Comparison of ENCODE assay signal across 9 cellular contexts in genomic region chr17:37848690-37849616, GRCh38.
DNase-seq lines count a peak whose midpoint lies in the region; ATAC-seq, FAIRE-seq and TF ChIP-seq lines count a peak whose summit lies in the region.
"Had no signal": no experiment of that assay in that cellular context is flagged by ENCODE, and none has a peak within 500 bp of the region (broad histone marks: within the 10 kb centered on the region; RNA-seq: fewer than 3 reads in every experiment).

No MANE protein-coding gene starts in this region.

- H3K4me3 ChIP-seq in A549, result no peak overlapping the region
- no peak overlapping the region for H3K4me3 ChIP-seq in IMR-90 (ENCODE audit: insufficient read depth, low read depth, low read length)
- H3K4me3 ChIP-seq: cardiac muscle cell had no signal

- no peaks in the 10 kb centered on the region for H3K36me3 ChIP-seq in IMR-90 (ENCODE audit: control insufficient read depth, insufficient read depth, low read length)
- H3K36me3 ChIP-seq: cardiac muscle cell had no signal

- ATAC-seq in A549 (peak; percentile 63 to 74), IMR-90 (ENCODE audit: low read depth) (peak; percentile 57), natural killer cell (peak; percentile 51 to 69 (median 59)), HG03139 (IDR thresholded peaks at IDR 0.05; ENCODE audit: unreplicated experiment) (no peak)
- peak; percentile 89 to 93 for ATAC-seq in activated naive CD4-positive, alpha-beta T cell treated with anti-CD3 and anti-CD28 coated beads, Interleukin-2, amount 50 U/mL, for 72 hours

- H3K36me3 Mint-ChIP-seq in activated naive CD4-positive, alpha-beta T cell treated with anti-CD3 and anti-CD28 coated beads, Interleukin-2, amount 50 U/mL, for 72 hours, result no peaks in the 10 kb centered on the region
- H3K36me3 Mint-ChIP-seq in natural killer cell, result no peaks in the 10 kb centered on the region
- H3K36me3 Mint-ChIP-seq in endothelial cell (ENCODE audit: low read depth, unreplicated experiment), result peaks cover 3% of the 10 kb centered on the region

- POLR2A ChIA-PET in A549 (lab: Yijun Ruan, JAX), result no interaction called here
- POLR2A ChIA-PET in IMR-90 (lab: Charles Lee; ENCODE audit: unreplicated experiment), result no interaction called here

- H3K4me2 ChIP-seq in A549 (peak overlapping the region; percentile 5; the same call in 2 of the 3 replicates), IMR-90 (ENCODE audit: low read depth, low read length) (no peak overlapping the region)

- no peaks in the 10 kb centered on the region for H3K79me1 ChIP-seq in IMR-90 (ENCODE audit: low read depth in 1 of 2, low read length in 2 of 2)

- TF ChIP-seq CTCF in A549 (IDR thresholded peaks at IDR 0.05), result no peak
- TF ChIP-seq CTCF in IMR-90 (conservative IDR thresholded peaks at IDR 0.05; ENCODE audit: low read depth, low read length), result no peak
- no peak for TF ChIP-seq CTCF in natural killer cell (IDR thresholded peaks at IDR 0.05)
- TF ChIP-seq CTCF in endothelial cell (IDR thresholded peaks at IDR 0.05; ENCODE audit: unreplicated experiment), result no peak

- peaks cover 22 to 38% of the 10 kb centered on the region in 2 donors for H3K4me1 Mint-ChIP-seq in natural killer cell
- H3K4me1 Mint-ChIP-seq in endothelial cell (ENCODE audit: unreplicated experiment), result peaks cover 2% of the 10 kb centered on the region

- peaks cover 0 to 3% of the 10 kb centered on the region in 2 donors for H3K9me3 Mint-ChIP-seq in activated naive CD4-positive, alpha-beta T cell treated with anti-CD3 and anti-CD28 coated beads, Interleukin-2, amount 50 U/mL, for 72 hours
- H3K9me3 Mint-ChIP-seq in natural killer cell (no peaks in the 10 kb centered on the region), endothelial cell (ENCODE audit: unreplicated experiment) (no peaks in the 10 kb centered on the region)

- BruUV-seq in IMR-90 (replicated peaks; lab: Mats Ljungman, UMichigan), result no TSS peak

- H3K56ac ChIP-seq in IMR-90 (ENCODE audit: extremely low read depth, insufficient read depth, low read length), result no peak overlapping the region

- intact Hi-C loops in IMR-90 (cut with micrococcal nuclease), result no loop called here
- intact Hi-C loops in natural killer cell (cut with micrococcal nuclease), result no loop called here

- 0 out of 6 replicates have a peak overlapping the region, but pooled peaks of 1 of the 2 experiments have one; percentile 5 for H3K27ac ChIP-seq in A549
- H3K27ac ChIP-seq in IMR-90 (ENCODE audit: insufficient read depth, low read length), result no peak overlapping the region
- H3K27ac ChIP-seq: cardiac muscle cell had no signal

- no peaks in the 10 kb centered on the region for H4K20me1 ChIP-seq in IMR-90 (ENCODE audit: insufficient read depth, low read length)

- no peaks in the 10 kb centered on the region for H3K9me3 ChIP-seq in A549
- no peaks in the 10 kb centered on the region for H3K9me3 ChIP-seq in IMR-90 (ENCODE audit: control insufficient read depth, insufficient read depth, low read length)

- no peak for TF ChIP-seq RAD21 in A549 (conservative IDR thresholded peaks at IDR 0.05 in 1 of 2, IDR thresholded peaks at IDR 0.05 in 1 of 2)
- TF ChIP-seq RAD21 in IMR-90 (IDR thresholded peaks at IDR 0.05; ENCODE audit: low read length), result no peak

- H2BK20ac ChIP-seq in IMR-90 (ENCODE audit: low read depth, low read length), result peak overlapping the region; percentile 76

- H3K4me3 Mint-ChIP-seq in natural killer cell (no peak overlapping the region), endothelial cell (ENCODE audit: unreplicated experiment) (no peak overlapping the region)

- WGBS in A549 (ENCODE audit: missing lambda C conversion rate), result 76% methylated on average over 15 of the region's 15 CpGs
- WGBS in IMR-90 (ENCODE audit: extremely low coverage in 2 of 2, insufficient read length in 1 of 2), 2 experiments, result 97% methylated on average over 6 of the region's 15 CpGs; no CpG with 5 or more reads in 1 of the 2 experiments

- peaks cover 3% of the 10 kb centered on the region; the same call in 1 of the 2 replicates for H3K27me3 ChIP-seq in IMR-90 (ENCODE audit: control insufficient read depth, insufficient read depth, low read length)

- no peak overlapping the region for H2BK5ac ChIP-seq in IMR-90 (ENCODE audit: low read depth, low read length, poor library complexity, severe bottlenecking)

- H3K4ac ChIP-seq in IMR-90 (ENCODE audit: low read depth, low read length), result peak overlapping the region; percentile 68

- peak overlapping the region; percentile 4; the same call in 1 of the 3 replicates for H2BK15ac ChIP-seq in IMR-90 (ENCODE audit: low read depth, low read length)

- dilution Hi-C loops in IMR-90 (cut with HindIII; ENCODE audit: low sequenced_read_pairs, unreplicated experiment), result no loop called here

- H2AFZ ChIP-seq in IMR-90 (replicated peaks; ENCODE audit: low read length, poor library complexity), result peak overlapping the region; percentile 75

- no peak for TF ChIP-seq EP300 in A549 (IDR thresholded peaks at IDR 0.05)

- TF ChIP-seq POLR2A in A549 (IDR thresholded peaks at IDR 0.05; ENCODE audit: low read length) (no peak), GM12891 (IDR thresholded peaks at IDR 0.05; ENCODE audit: low read depth, low read length) (no peak), IMR-90 (IDR thresholded peaks at IDR 0.05; ENCODE audit: low read depth, low read length) (no peak)

- peak overlapping the region; percentile 74 for H2BK120ac ChIP-seq in IMR-90 (ENCODE audit: low read depth, low read length)

- no peak overlapping the region for H3K23ac ChIP-seq in IMR-90 (ENCODE audit: low read depth, low read length)

- CTCF ChIA-PET in A549 (lab: Yijun Ruan, JAX) (interaction anchor here (0.9 to 2.0 kb wide), 3 partner anchors 8 to 75 kb away, joined by 3 to 9 read pairs (median 8); no protein-coding TSS in a partner anchor), IMR-90 (lab: Yijun Ruan, JAX) (no interaction called here)

- H4K5ac ChIP-seq in IMR-90 (ENCODE audit: low read depth, low read length), result no peak overlapping the region

- H3K14ac ChIP-seq in IMR-90 (replicated peaks; ENCODE audit: low read depth, low read length), result no peak overlapping the region; the same call in 1 of the 2 replicates

- in situ Hi-C loops in IMR-90 (cut with MboI; ENCODE audit: low sequenced_read_pairs), result no loop called here

- H3K27me3 Mint-ChIP-seq in natural killer cell (ENCODE audit: low read depth in 2 of 2), result no peaks in the 10 kb centered on the region
- H3K27me3 Mint-ChIP-seq in endothelial cell (ENCODE audit: unreplicated experiment), result peaks cover 8% of the 10 kb centered on the region

- H3K4me1 ChIP-seq in A549 (peaks cover 19% of the 10 kb centered on the region; the same call in 2 of the 3 replicates), IMR-90 (ENCODE audit: control insufficient read depth, insufficient read depth, low read length) (0 out of 2 replicates have a peak, but pooled peaks cover 3% of the 10 kb centered on the region)

- FAIRE-seq in A549 (lab: Jason Lieb, UNC) (no peak), GM12891 (lab: Jason Lieb, UNC) (no peak)

- H3K27ac Mint-ChIP-seq in activated naive CD4-positive, alpha-beta T cell treated with anti-CD3 and anti-CD28 coated beads, Interleukin-2, amount 50 U/mL, for 72 hours, result peak overlapping the region; percentile 4 to 31
- peak overlapping the region; percentile 56 to 76 for H3K27ac Mint-ChIP-seq in natural killer cell
- no peak overlapping the region for H3K27ac Mint-ChIP-seq in endothelial cell (ENCODE audit: unreplicated experiment)

- peak overlapping the region; percentile 78 for H2AK5ac ChIP-seq in IMR-90 (ENCODE audit: low read depth, low read length)

- peak overlapping the region; percentile 38; the same call in 1 of the 2 replicates for H4K91ac ChIP-seq in IMR-90 (ENCODE audit: insufficient read depth, low read depth, low read length)

- DNase-seq in A549 (ENCODE audit: low read depth in 1 of 2, low spot score in 1 of 2) (peak; percentile 86 to 90), GM12891 (ENCODE audit: insufficient read length, low spot score) (peak; percentile 36), IMR-90 (peak; percentile 96), natural killer cell (no peak), endothelial cell (ENCODE audit: low spot score) (no peak), NCI-H2107 (lab: John Stamatoyannopoulos, UW) (no peak)
- peak; percentile 28 to 67 for DNase-seq in activated naive CD4-positive, alpha-beta T cell treated with anti-CD3 and anti-CD28 coated beads, Interleukin-2, amount 50 U/mL, for 72 hours (ENCODE audit: low spot score in 2 of 2)

- no peak overlapping the region for H3K18ac ChIP-seq in IMR-90 (ENCODE audit: low read depth, low read length)

- no peak overlapping the region for H2AK9ac ChIP-seq in IMR-90 (replicated peaks; ENCODE audit: low read depth, low read length, poor library complexity)

- peak overlapping the region in 1 of 2 experiments; percentile 42; a peak in 1 of 4 replicates for H4K8ac ChIP-seq in IMR-90 (ENCODE audit: low read depth in 2 of 2, low read length in 2 of 2)

- no peak overlapping the region for H3K9ac ChIP-seq in IMR-90 (ENCODE audit: low read depth, low read length)

- H3K9me1 ChIP-seq in IMR-90 (ENCODE audit: insufficient read depth, low read length), result peaks cover 8% of the 10 kb centered on the region

TF ChIP-seq in A549, 52 proteins besides CTCF, POLR2A, EP300 and RAD21 (continues in another document):
- peak; percentile 29; the same call in 1 of the 2 replicates for TF ChIP-seq USF2 (IDR thresholded peaks at IDR 0.05)

TF ChIP-seq in GM12891, 5 proteins besides CTCF, POLR2A, EP300 and RAD21:
- TF ChIP-seq TAF1 (IDR thresholded peaks at IDR 0.05; ENCODE audit: low read depth, low read length) (no peak), SPI1 (IDR thresholded peaks at IDR 0.05; ENCODE audit: low read depth, low read length) (peak; percentile 47)

TF ChIP-seq in IMR-90, 13 proteins besides CTCF, POLR2A, EP300 and RAD21 (continues in another document):
- TF ChIP-seq MAZ (IDR thresholded peaks at IDR 0.05; ENCODE audit: borderline replicate concordance, low read depth, low read length) (no peak), MAFK (IDR thresholded peaks at IDR 0.05; ENCODE audit: low read depth, low read length) (no peak), BHLHE40 (IDR thresholded peaks at IDR 0.05; ENCODE audit: low read depth, low read length) (peak; percentile 51; the same call in 1 of the 2 replicates), CEBPB (IDR thresholded peaks at IDR 0.05; ENCODE audit: low read depth, low read length) (peak; percentile 25; the same call in 1 of the 2 replicates), ELK1 (IDR thresholded peaks at IDR 0.05; ENCODE audit: borderline replicate concordance, low read depth, low read length) (no peak), CHD1 (IDR thresholded peaks at IDR 0.05; ENCODE audit: low read depth, low read length) (no peak), MXI1 (IDR thresholded peaks at IDR 0.05; ENCODE audit: borderline replicate concordance, low read depth, low read length) (no peak)

Comparison
In these comparisons a context has a peak if more than half of its experiments do, and no peak if none do; other contexts are left out.
1. DNase-seq: peak in A549 (2 of 2), GM12891 (single experiment), IMR-90 (single experiment) and activated naive CD4-positive, alpha-beta T cell treated with anti-CD3 and anti-CD28 coated beads, Interleukin-2, amount 50 U/mL, for 72 hours (2 of 2); none in natural killer cell (single experiment), endothelial cell (single experiment) and NCI-H2107 (single experiment).